In the genomic region with DNA sequence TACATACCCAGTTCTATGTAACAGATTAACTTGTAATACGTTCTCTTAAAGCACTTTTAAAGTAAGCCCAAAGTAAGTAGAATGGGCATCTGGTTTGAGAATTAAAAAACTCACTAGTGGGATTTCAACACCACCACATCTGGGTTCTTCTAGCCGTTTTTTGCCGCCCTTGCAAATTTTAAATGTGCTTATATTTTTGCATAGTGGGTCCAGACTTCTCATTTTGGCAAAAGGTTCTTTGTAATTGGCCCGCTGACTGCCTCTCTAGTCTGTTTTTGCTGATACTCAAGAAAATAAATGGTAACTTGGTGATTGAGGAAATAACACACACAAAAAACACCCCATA, we compare ENCODE assay signal across 8 cellular contexts. TPM values are rescaled to one million over a fixed set of nuclear protein-coding genes. Genes with fewer than 3 reads are reported as not detected.
DNase-seq lines count a peak whose midpoint lies in the region; ATAC-seq and TF ChIP-seq lines count a peak whose summit lies in the region.

No MANE protein-coding gene starts in this region.

- TF ChIP-seq EP300 in gastroesophageal sphincter (IDR thresholded peaks at IDR 0.05), result no peak

- peaks cover 6% of the 10 kb centered on the region; the same call in 1 of the 2 replicates for H3K27me3 Mint-ChIP-seq in H9 (ENCODE audit: low read depth)
- no peaks in the 10 kb centered on the region for H3K27me3 Mint-ChIP-seq in activated B cell treated with CpG ODN at 0.5 μM for 24 hours

- H3K23me2 ChIP-seq in H9 (ENCODE audit: insufficient read length, low read depth, low read length, poor library complexity, severe bottlenecking), result peaks cover 7% of the 10 kb centered on the region

- H3K14ac ChIP-seq in H9 (ENCODE audit: insufficient read depth, low read length), result no peak overlapping the region

- H3K9me3 ChIP-seq in H9 (ENCODE audit: control insufficient read depth, low read depth, low read length) (no peaks in the 10 kb centered on the region), gastroesophageal sphincter (no peaks in the 10 kb centered on the region), spleen (no peaks in the 10 kb centered on the region)

- intact Hi-C loops in activated B cell treated with CpG ODN at 0.5 μM for 24 hours (cut with micrococcal nuclease) (no loop called here), spleen (cut with DNase I; ENCODE audit: low total_unique reads) (no loop called here)

- no peaks in the 10 kb centered on the region for H3K79me1 ChIP-seq in H9 (ENCODE audit: insufficient read depth, low read depth, low read length, poor library complexity, severe bottlenecking)

- no peak overlapping the region for H2AK5ac ChIP-seq in H9 (ENCODE audit: insufficient read length, low read length)

- H3K36me3 Mint-ChIP-seq in H9 (ENCODE audit: insufficient read depth in 1 of 3, low read depth in 3 of 3) (peaks cover 0 to 8% (median 5%) of the 10 kb centered on the region in 3 experiments; a peak in 3 of 7 replicates), activated B cell treated with CpG ODN at 0.5 μM for 24 hours (ENCODE audit: low read depth) (peaks cover 25% of the 10 kb centered on the region)

- H2BK20ac ChIP-seq in H9 (ENCODE audit: low read depth, low read length, poor library complexity, severe bottlenecking), result no peak overlapping the region

- peak overlapping the region; percentile 22 for H3K4me2 ChIP-seq in H9 (ENCODE audit: insufficient read depth, insufficient read length, low read length)

- H4K20me1 ChIP-seq in H9 (ENCODE audit: control insufficient read depth, insufficient read depth, insufficient read length), result no peaks in the 10 kb centered on the region

- DNase-seq in H9, result no peak
- DNase-seq in activated B cell treated with CpG ODN at 0.5 μM for 24 hours, result no peak
- no peak for DNase-seq in spleen
- DNase-seq in NCI-H146 (lab: John Stamatoyannopoulos, UW), result no peak
- no peak for DNase-seq in iPS-NIHi11 (ENCODE audit: low spot score)
- no peak for DNase-seq in GOT3 (lab: John Stamatoyannopoulos, UW)
- no peak for DNase-seq in activated CD4-positive, alpha-beta T cell treated with anti-CD3 and anti-CD28 coated beads, Interleukin-2, amount 50 U/mL, for 1 hour

- peaks cover 13 to 14% of the 10 kb centered on the region in 2 experiments for H3K4me1 Mint-ChIP-seq in H9
- H3K4me1 Mint-ChIP-seq in activated B cell treated with CpG ODN at 0.5 μM for 24 hours, result peaks cover 24% of the 10 kb centered on the region

- H3K4me1 ChIP-seq in H9 (ENCODE audit: insufficient read depth, low read length) (no peaks in the 10 kb centered on the region), gastroesophageal sphincter (peaks cover 0 to 18% (median 2%) of the 10 kb centered on the region in 3 donors), spleen (peaks cover 0 to 52% (median 23%) of the 10 kb centered on the region in 6 donors)

- H3K56ac ChIP-seq in H9 (ENCODE audit: insufficient read length, low read depth, low read length), result no peak overlapping the region

- H3K27ac ChIP-seq in H9 (ENCODE audit: insufficient read length, low read depth, low read length), result no peak overlapping the region
- peak overlapping the region; percentile 83 to 97 (median 92) for H3K27ac ChIP-seq in gastroesophageal sphincter
- peak overlapping the region; percentile 86 to 99 (median 97) for H3K27ac ChIP-seq in spleen

- no peak overlapping the region for H4K91ac ChIP-seq in H9 (ENCODE audit: insufficient read length, low read depth, low read length)

- ATAC-seq in activated B cell treated with CpG ODN at 0.5 μM for 24 hours (ENCODE audit: low read depth) (no peak), gastroesophageal sphincter (no peak)

- H3K4ac ChIP-seq in H9 (ENCODE audit: low read depth, low read length), result no peak overlapping the region

- H3K4me3 Mint-ChIP-seq in H9 (peak overlapping the region; percentile 73 to 74), activated B cell treated with CpG ODN at 0.5 μM for 24 hours (peak overlapping the region; percentile 93)

- H3K27me3 ChIP-seq in H9 (ENCODE audit: insufficient read depth, low read length) (no peaks in the 10 kb centered on the region), gastroesophageal sphincter (no peaks in the 10 kb centered on the region), spleen (replicated peaks in 1 of 7) (no peaks in the 10 kb centered on the region)

- H2BK12ac ChIP-seq in H9 (ENCODE audit: insufficient read length, low read depth, low read length), result no peak overlapping the region

- H3K9me3 Mint-ChIP-seq in H9 (no peaks in the 10 kb centered on the region), activated B cell treated with CpG ODN at 0.5 μM for 24 hours (no peaks in the 10 kb centered on the region)

- POLR2A ChIA-PET in activated B cell treated with CpG ODN at 0.5 μM for 24 hours (lab: Charles Lee), result interaction anchor here (1.0 to 2.4 kb wide), 8 partner anchors 20 to 1559 kb away, joined by 3 to 74 read pairs (median 6); a partner anchor contains a TSS

- TF ChIP-seq POLR2A in gastroesophageal sphincter (IDR thresholded peaks at IDR 0.05) (no peak), spleen (IDR thresholded peaks at IDR 0.05) (no peak)

- no peak for TF ChIP-seq CTCF in H9 (conservative IDR thresholded peaks at IDR 0.05)
- TF ChIP-seq CTCF in activated B cell treated with CpG ODN at 0.5 μM for 24 hours (IDR thresholded peaks at IDR 0.05), result no peak
- TF ChIP-seq CTCF in gastroesophageal sphincter (IDR thresholded peaks at IDR 0.05), result no peak
- TF ChIP-seq CTCF in spleen (IDR thresholded peaks at IDR 0.05 in 8 of 11, conservative IDR thresholded peaks at IDR 0.05 in 3 of 11), result no peak

- H3K27ac Mint-ChIP-seq in H9 (no peak overlapping the region), activated B cell treated with CpG ODN at 0.5 μM for 24 hours (peak overlapping the region; percentile 97)

- no peak overlapping the region for H2BK120ac ChIP-seq in H9 (ENCODE audit: low read depth, low read length, poor library complexity, severe bottlenecking)

- H4K5ac ChIP-seq in H9 (ENCODE audit: insufficient read length, low read depth, low read length), result no peak overlapping the region

- H2BK5ac ChIP-seq in H9 (ENCODE audit: insufficient read length, low read length), result no peak overlapping the region

- no CpG with 5 or more reads among the region's 4 CpGs for WGBS in H9 (ENCODE audit: extremely low coverage, insufficient read length, low lambda C conversion rate)
- 61 to 74% methylated on average over 4 of the region's 4 CpGs for WGBS in gastroesophageal sphincter (ENCODE audit: low coverage in 1 of 2), 2 donors
- WGBS in spleen, 5 donors, result 45 to 62% (median 55%) methylated on average over 4 of the region's 4 CpGs

- no peak overlapping the region for H2BK15ac ChIP-seq in H9 (ENCODE audit: low read depth, low read length)

- peak overlapping the region; percentile 48 for H3K9ac ChIP-seq in H9 (ENCODE audit: extremely low read depth, insufficient read length, low read length)

- no peak overlapping the region for H4K8ac ChIP-seq in H9 (replicated peaks; ENCODE audit: insufficient read length, low read depth, low read length)

- H3K36me3 ChIP-seq in gastroesophageal sphincter, result peaks cover 0 to 28% of the 10 kb centered on the region in 2 donors
- peaks cover 0 to 28% (median 10%) of the 10 kb centered on the region in 6 donors for H3K36me3 ChIP-seq in spleen

- H3K23ac ChIP-seq in H9 (ENCODE audit: insufficient read length, low read depth, low read length), result no peak overlapping the region

- H3K4me3 ChIP-seq in gastroesophageal sphincter (peak overlapping the region; percentile 60 to 84), spleen (peak overlapping the region in 7 of 8 donors; percentile 58 to 86 (median 63))

- no peak overlapping the region for H2AFZ ChIP-seq in H9 (ENCODE audit: low read length)

- CTCF ChIA-PET in activated B cell treated with CpG ODN at 0.5 μM for 24 hours (lab: Charles Lee), result interaction anchor here (1.5 to 2.1 kb wide), 2 partner anchors 20 to 68 kb away, joined by 7 read pairs; a partner anchor contains a TSS

- no peak overlapping the region for H3T11ph ChIP-seq in H9 (ENCODE audit: low read length)

- no peak overlapping the region for H3K18ac ChIP-seq in H9 (ENCODE audit: insufficient read length, low read depth, low read length)

- H3K79me2 ChIP-seq in H9 (ENCODE audit: insufficient read depth, low read length), result no peaks in the 10 kb centered on the region

RNA-seq across cellular contexts. Expression of a gene that starts 0.6 kb away (rescaled TPM):
- total RNA-seq in H9 (2021), result 1.2 and 1.8 TPM in 2 replicates
- total RNA-seq in activated B cell treated with CpG ODN at 0.5 μM for 24 hours, result 14.8 and 15.9 TPM in 2 replicates
- 1 to 10 TPM; 6.3 to 9.6 (median 7.9) TPM for total RNA-seq in gastroesophageal sphincter
- 10 to 100 TPM; 12.8 to 24.6 (median 16.3) TPM for total RNA-seq in spleen
- 10 to 100 TPM; 16.4 to 19.7 (median 19.4) TPM for polyA plus RNA-seq in spleen

RNA-seq across cellular contexts. Expression of a gene that starts 20.4 kb away (rescaled TPM):
- total RNA-seq in H9 (2021) (42.7 and 43.3 TPM in 2 replicates), activated B cell treated with CpG ODN at 0.5 μM for 24 hours (26.0 and 30.2 TPM in 2 replicates), gastroesophageal sphincter (10 to 100 TPM; 21.7 to 26.3 (median 24.1) TPM), spleen (10 to 100 TPM; 20.4 to 29.3 (median 23.5) TPM)
- 1 to 10 TPM; 4.5 to 7.0 (median 5.3) TPM for polyA plus RNA-seq in spleen

RNA-seq across cellular contexts. Expression of a gene that starts 54.3 kb away (rescaled TPM):
- total RNA-seq in H9 (2021) (25.6 and 26.3 TPM in 2 replicates), activated B cell treated with CpG ODN at 0.5 μM for 24 hours (27.3 and 27.4 TPM in 2 replicates), gastroesophageal sphincter (10 to 100 TPM; 38.5 to 63.5 (median 42.1) TPM), spleen (10 to 100 TPM; 11.0 to 16.7 (median 14.2) TPM)
- polyA plus RNA-seq in spleen, result 10 to 100 TPM in 2 of 3 donors, 1 to 10 TPM in 1; 7.0 to 11.9 (median 10.1) TPM
